Comparison of ENCODE assay signal across 18 cellular contexts in genomic region chrX:109539007-109539406, GRCh38. TPM values are rescaled to one million over a fixed set of nuclear protein-coding genes. Genes with fewer than 3 reads are reported as not detected.
"Had no signal": no experiment of that assay in that cellular context is flagged by ENCODE, and none has a peak within 500 bp of the region (broad histone marks: within the 10 kb centered on the region; RNA-seq: fewer than 3 reads in every experiment).

No MANE protein-coding gene starts in this region.

RNA-seq across cellular contexts. Expression of gene GUCY2F, which starts 57.1 kb away (rescaled TPM):
- total RNA-seq: chondrocyte, colonic mucosa, dermis blood vessel endothelial cell, dermis microvascular lymphatic vessel endothelial cell, endothelial cell of umbilical vein, epithelial cell of proximal tubule, esophagus mucosa, esophagus muscularis mucosa, esophagus squamous epithelium, foreskin keratinocyte, frontal cortex, gastrocnemius medialis, gastroesophageal sphincter, glomerular endothelial cell, heart left ventricle, heart right ventricle had no signal
- polyA plus RNA-seq: esophagus, fibroblast of lung, foreskin keratinocyte, heart left ventricle, heart right ventricle had no signal
